11 cellular contexts compared by ENCODE assay signal in the genomic region with DNA sequence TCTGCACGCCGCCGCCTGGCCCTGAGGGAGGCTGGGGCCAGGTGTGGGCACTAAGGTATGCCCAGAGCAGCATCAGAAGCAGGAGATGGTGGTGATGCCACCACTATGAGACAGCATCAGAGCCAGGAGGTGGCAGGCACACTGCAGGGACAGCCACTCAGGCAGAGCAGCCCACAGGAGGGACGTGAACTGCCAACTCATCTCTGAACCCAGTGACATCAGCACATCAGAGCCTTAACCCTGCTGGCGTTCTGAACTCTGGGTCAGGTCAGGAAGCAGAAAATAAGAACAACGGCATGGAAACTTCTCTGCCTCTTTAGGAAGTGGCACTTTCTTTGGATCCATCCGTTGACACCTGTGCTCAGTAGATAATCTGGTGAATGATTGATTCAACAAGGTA. TPM values are rescaled to one million over a fixed set of nuclear protein-coding genes. Genes with fewer than 3 reads are reported as not detected.
A peak's percentile ranks its signal among the peaks of the same experiment; 100 is the strongest.
DNase-seq lines count a peak whose midpoint lies in the region; ATAC-seq and TF ChIP-seq lines count a peak whose summit lies in the region.
"Had no signal": no experiment of that assay in that cellular context is flagged by ENCODE, and none has a peak within 500 bp of the region (broad histone marks: within the 10 kb centered on the region; RNA-seq: fewer than 3 reads in every experiment).

No MANE protein-coding gene starts in this region.

- DNase-seq in NCI-H345 (lab: John Stamatoyannopoulos, UW) (peak; percentile 4), NCI-H345 treated with DMSO at 0.1 percent for 48 hours (lab: John Stamatoyannopoulos, UW; ENCODE audit: unreplicated experiment) (no peak), KG1 (lab: John Stamatoyannopoulos, UW) (no peak), smooth muscle cell (lab: John Stamatoyannopoulos, UW; ENCODE audit: unreplicated experiment) (no peak)
- DNase-seq in stimulated activated CD4-positive, alpha-beta T cell treated with anti-CD3 and anti-CD28 coated beads, Interleukin-15, amount 100 ng/mL, for 48 hours (ENCODE audit: low read depth in 2 of 2) = peak; percentile 30 to 45
- DNase-seq in effector CD4-positive, alpha-beta T cell = no peak
- DNase-seq: NCI-H1930, stomach had no signal

- H3K9ac ChIP-seq in smooth muscle cell (ENCODE audit: low read depth) = no peak overlapping the region

- no peaks in the 10 kb centered on the region for H3K9me3 ChIP-seq in smooth muscle cell (replicated peaks; ENCODE audit: low read depth)
- H3K9me3 ChIP-seq: esophagus muscularis mucosa, stomach had no signal

- no peaks in the 10 kb centered on the region for H3K36me3 ChIP-seq in smooth muscle cell (ENCODE audit: low read depth)
- H3K36me3 ChIP-seq: esophagus muscularis mucosa, stomach had no signal

- peak; percentile 56 for ATAC-seq in GM21619 (IDR thresholded peaks at IDR 0.05; ENCODE audit: unreplicated experiment)

- peaks cover 13% of the 10 kb centered on the region for H3K27me3 ChIP-seq in smooth muscle cell (ENCODE audit: low read depth)

- H3K27ac ChIP-seq in VCaP (no peak overlapping the region), smooth muscle cell (ENCODE audit: low read depth) (no peak overlapping the region)
- H3K27ac ChIP-seq: esophagus muscularis mucosa, stomach had no signal

- H3K4me1 ChIP-seq in smooth muscle cell (ENCODE audit: low read depth) = no peaks in the 10 kb centered on the region
- H3K4me1 ChIP-seq: esophagus muscularis mucosa had no signal

- no peaks in the 10 kb centered on the region for H3K79me2 ChIP-seq in smooth muscle cell (ENCODE audit: low read depth)

- TF ChIP-seq CTCF in VCaP (conservative IDR thresholded peaks at IDR 0.05) = 0 out of 2 replicates have a peak, but pooled peaks have one; percentile 14
- no peak for TF ChIP-seq CTCF in smooth muscle cell (IDR thresholded peaks at IDR 0.05; ENCODE audit: borderline replicate concordance, insufficient read depth, poor library complexity, severe bottlenecking)

- H3K4me2 ChIP-seq in smooth muscle cell = no peak overlapping the region

- no peak overlapping the region for H3K4me3 ChIP-seq in smooth muscle cell
- H3K4me3 ChIP-seq: esophagus muscularis mucosa, stomach had no signal

- WGBS in smooth muscle cell (ENCODE audit: low lambda C conversion rate) = 76% methylated on average over 7 of the region's 7 CpGs

- no peaks in the 10 kb centered on the region for H4K20me1 ChIP-seq in smooth muscle cell (ENCODE audit: low read depth)

- no peaks in the 10 kb centered on the region for H3F3A ChIP-seq in smooth muscle cell (ENCODE audit: low read depth)

- H2AFZ ChIP-seq in smooth muscle cell (ENCODE audit: low read depth) = no peak overlapping the region

RNA-seq across cellular contexts. Expression of a gene that starts 14.7 kb away (rescaled TPM):
- total RNA-seq in smooth muscle cell = 12.5 and 16.0 TPM in 2 replicates
- 43.2 and 46.8 TPM in 2 replicates for polyA plus RNA-seq in smooth muscle cell

RNA-seq across cellular contexts. Expression of a gene that starts 26.2 kb away (rescaled TPM):
- not detected in 2 replicates for total RNA-seq in smooth muscle cell
- polyA plus RNA-seq in smooth muscle cell = not detected in 2 replicates
- total RNA-seq: esophagus muscularis mucosa, stomach had no signal

Comparison
In these comparisons a context has a peak if more than half of its experiments do, and no peak if none do; other contexts are left out.
1. DNase-seq: peak in NCI-H345 (single experiment) and stimulated activated CD4-positive, alpha-beta T cell treated with anti-CD3 and anti-CD28 coated beads, Interleukin-15, amount 100 ng/mL, for 48 hours (2 of 2); none in NCI-H345 treated with DMSO at 0.1 percent for 48 hours (single experiment), KG1 (single experiment), smooth muscle cell (single experiment) and effector CD4-positive, alpha-beta T cell (single experiment).